Comparison of ENCODE assay signal across 17 cellular contexts in the genomic region with DNA sequence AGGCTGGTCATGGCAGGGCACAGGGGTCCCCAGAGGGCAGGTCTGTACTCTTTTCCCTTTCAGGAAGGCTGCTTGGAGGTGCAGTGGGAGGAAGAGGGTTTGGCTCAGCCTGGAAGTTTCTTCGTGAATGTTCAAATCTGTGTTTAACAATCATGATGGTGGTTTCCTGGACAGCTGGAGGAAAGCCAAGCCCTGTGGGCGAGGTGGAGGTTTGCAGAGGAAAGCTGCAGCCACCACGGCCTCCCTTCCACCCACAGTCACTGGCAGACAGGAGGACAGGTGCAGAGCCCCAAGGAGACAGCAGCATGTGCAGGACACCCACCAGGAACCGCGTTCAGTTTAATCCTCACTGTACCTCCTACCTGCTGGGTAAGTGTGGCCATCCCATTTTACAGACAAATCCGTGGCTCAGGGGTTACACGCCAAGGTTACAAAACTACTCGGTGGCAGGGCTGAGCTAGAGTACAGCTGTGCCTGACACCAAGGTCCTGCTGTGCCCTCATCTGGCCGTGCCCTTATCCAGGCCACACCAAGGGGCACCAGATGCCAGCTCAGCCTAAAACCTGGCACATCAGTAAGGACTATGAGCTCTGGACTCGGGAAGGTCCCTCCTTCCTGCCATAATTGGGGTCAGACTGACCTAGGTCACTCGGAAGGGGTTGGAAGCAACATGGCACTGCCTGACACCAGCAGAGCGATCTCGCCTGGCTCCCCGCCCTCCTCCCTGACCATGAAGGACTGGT. TPM values are rescaled to one million over a fixed set of nuclear protein-coding genes. Genes with fewer than 3 reads are reported as not detected.
DNase-seq lines count a peak whose midpoint lies in the region; ATAC-seq and TF ChIP-seq lines count a peak whose summit lies in the region.
"Had no signal": no experiment of that assay in that cellular context is flagged by ENCODE, and none has a peak within 500 bp of the region (broad histone marks: within the 10 kb centered on the region; RNA-seq: fewer than 3 reads in every experiment).

No MANE protein-coding gene starts in this region.

- H3K56ac ChIP-seq in IMR-90 (ENCODE audit: extremely low read depth, insufficient read depth, low read length) = no peak overlapping the region

- H3K36me3 ChIP-seq in IMR-90 (ENCODE audit: control insufficient read depth, insufficient read depth, low read length) (peaks cover 50% of the 10 kb centered on the region), gastrocnemius medialis (peaks cover 0 to 54% of the 10 kb centered on the region in 2 donors)

- dilution Hi-C loops in IMR-90 (cut with HindIII; ENCODE audit: low sequenced_read_pairs, unreplicated experiment) = no loop called here

- H3K4me3 ChIP-seq in IMR-90 (ENCODE audit: insufficient read depth, low read depth, low read length) (no peak overlapping the region), astrocyte of the spinal cord (ENCODE audit: low read depth, low read length) (no peak overlapping the region), gastrocnemius medialis (no peak overlapping the region)
- H3K4me3 ChIP-seq: skin epidermis, thyroid gland had no signal

- no peak overlapping the region for H4K91ac ChIP-seq in IMR-90 (ENCODE audit: insufficient read depth, low read depth, low read length)

- H3K27ac ChIP-seq in IMR-90 (ENCODE audit: insufficient read depth, low read length) (no peak overlapping the region), gastrocnemius medialis (no peak overlapping the region)
- H3K27ac ChIP-seq: 22Rv1, skin epidermis, thyroid gland had no signal

- no peaks in the 10 kb centered on the region for H3K9me1 ChIP-seq in IMR-90 (ENCODE audit: insufficient read depth, low read length)

- intact Hi-C loops in IMR-90 (cut with micrococcal nuclease) (no loop called here), gastrocnemius medialis (cut with DNase I; ENCODE audit: low total_unique reads) (no loop called here)

- no peaks in the 10 kb centered on the region for H3K9me3 ChIP-seq in IMR-90 (ENCODE audit: control insufficient read depth, insufficient read depth, low read length)
- H3K9me3 ChIP-seq in gastrocnemius medialis = no peaks in the 10 kb centered on the region
- H3K9me3 ChIP-seq: SK-N-SH, thyroid gland had no signal

- DNase-seq in NCI-H2081 (lab: John Stamatoyannopoulos, UW) (peak; percentile 23 to 56), NCI-H2081 treated with DMSO at 0.1 percent for 48 hours (lab: John Stamatoyannopoulos, UW) (no peak), IMR-90 (peak; percentile 58), astrocyte of the spinal cord (ENCODE audit: low read depth, low spot score) (peak; percentile 32), myocyte (ENCODE audit: low read depth) (peak; percentile 64), iPS-NIHi11 (ENCODE audit: low spot score) (no peak), gastrocnemius medialis (no peak), NCI-H1048 (lab: John Stamatoyannopoulos, UW) (no peak)
- DNase-seq: activated effector memory CD4-positive, alpha-beta T cell treated with Interleukin-2 at 50 U/mL for 16 hours; H9; left colon; NCI-H146; nephron progenitor cell; SK-N-SH; thyroid gland had no signal

- H3K14ac ChIP-seq in IMR-90 (replicated peaks; ENCODE audit: low read depth, low read length) = no peak overlapping the region

- no peaks in the 10 kb centered on the region for H3K27me3 ChIP-seq in IMR-90 (ENCODE audit: control insufficient read depth, insufficient read depth, low read length)
- no peaks in the 10 kb centered on the region for H3K27me3 ChIP-seq in gastrocnemius medialis
- H3K27me3 ChIP-seq: thyroid gland had no signal

- H3K4me1 ChIP-seq in IMR-90 (ENCODE audit: control insufficient read depth, insufficient read depth, low read length) = peaks cover 7% of the 10 kb centered on the region
- H3K4me1 ChIP-seq in gastrocnemius medialis = no peaks in the 10 kb centered on the region

- H4K5ac ChIP-seq in IMR-90 (ENCODE audit: low read depth, low read length) = no peak overlapping the region

- H3K18ac ChIP-seq in IMR-90 (ENCODE audit: low read depth, low read length) = no peak overlapping the region

- H3K79me1 ChIP-seq in IMR-90 (ENCODE audit: low read depth in 1 of 2, low read length in 2 of 2) = peaks cover 13 to 57% of the 10 kb centered on the region in 2 experiments

- H2BK120ac ChIP-seq in IMR-90 (ENCODE audit: low read depth, low read length) = no peak overlapping the region

- BruUV-seq in IMR-90 (replicated peaks; lab: Mats Ljungman, UMichigan) = no TSS peak

- no peak overlapping the region for H4K8ac ChIP-seq in IMR-90 (ENCODE audit: low read depth in 2 of 2, low read length in 2 of 2)

- no peak for TF ChIP-seq CTCF in IMR-90 (conservative IDR thresholded peaks at IDR 0.05; ENCODE audit: low read depth, low read length)
- no peak for TF ChIP-seq CTCF in astrocyte of the spinal cord (IDR thresholded peaks at IDR 0.05; ENCODE audit: low read depth, low read length)
- no peak for TF ChIP-seq CTCF in gastrocnemius medialis (IDR thresholded peaks at IDR 0.05 in 4 of 5, conservative IDR thresholded peaks at IDR 0.05 in 1 of 5)

- TF ChIP-seq RAD21 in IMR-90 (IDR thresholded peaks at IDR 0.05; ENCODE audit: low read length) = no peak

- H2BK20ac ChIP-seq in IMR-90 (ENCODE audit: low read depth, low read length) = no peak overlapping the region

- ATAC-seq in IMR-90 (ENCODE audit: low read depth) (no peak), gastrocnemius medialis (no peak)
- ATAC-seq: left colon had no signal

- H2BK5ac ChIP-seq in IMR-90 (ENCODE audit: low read depth, low read length, poor library complexity, severe bottlenecking) = no peak overlapping the region

- no peak overlapping the region for H2AK5ac ChIP-seq in IMR-90 (ENCODE audit: low read depth, low read length)

- in situ Hi-C loops in IMR-90 (cut with MboI; ENCODE audit: low sequenced_read_pairs) (no loop called here), astrocyte of the spinal cord (cut with HindIII; ENCODE audit: low sequenced_read_pairs) (no loop called here), gastrocnemius medialis (cut with MboI; ENCODE audit: low sequenced_read_pairs in 4 of 4) (no loop called here)

- TF ChIP-seq POLR2A in IMR-90 (IDR thresholded peaks at IDR 0.05; ENCODE audit: low read depth, low read length) (no peak), gastrocnemius medialis (IDR thresholded peaks at IDR 0.05) (no peak)

- H3K23ac ChIP-seq in IMR-90 (ENCODE audit: low read depth, low read length) = no peak overlapping the region

- H2BK15ac ChIP-seq in IMR-90 (ENCODE audit: low read depth, low read length) = no peak overlapping the region

- no peak overlapping the region for H3K9ac ChIP-seq in IMR-90 (ENCODE audit: low read depth, low read length)
- H3K9ac ChIP-seq: SK-N-SH had no signal

- no peak overlapping the region for H3K4ac ChIP-seq in IMR-90 (ENCODE audit: low read depth, low read length)

- peaks cover 36% of the 10 kb centered on the region for H4K20me1 ChIP-seq in IMR-90 (ENCODE audit: insufficient read depth, low read length)

- H2AK9ac ChIP-seq in IMR-90 (replicated peaks; ENCODE audit: low read depth, low read length, poor library complexity) = no peak overlapping the region

- 95% methylated on average over 4 of the region's 14 CpGs; no CpG with 5 or more reads in 1 of the 2 experiments for WGBS in IMR-90 (ENCODE audit: extremely low coverage in 2 of 2, insufficient read length in 1 of 2), 2 experiments

- H3K4me2 ChIP-seq in IMR-90 (ENCODE audit: low read depth, low read length) = no peak overlapping the region
- H3K4me2 ChIP-seq: SK-N-SH had no signal

- H2AFZ ChIP-seq in IMR-90 (replicated peaks; ENCODE audit: low read length, poor library complexity) = no peak overlapping the region

- POLR2A ChIA-PET in IMR-90 (lab: Charles Lee; ENCODE audit: unreplicated experiment) = no interaction called here

- CTCF ChIA-PET in IMR-90 (lab: Yijun Ruan, JAX) = no interaction called here

TF ChIP-seq in IMR-90, 13 proteins besides CTCF, POLR2A, EP300 and RAD21:
- no peak for TF ChIP-seq ELK1 (IDR thresholded peaks at IDR 0.05; ENCODE audit: borderline replicate concordance, low read depth, low read length)
- TF ChIP-seq CHD1 (IDR thresholded peaks at IDR 0.05; ENCODE audit: low read depth, low read length) = no peak
TF ChIP-seq in IMR-90: peak in this region for 0.

RNA-seq across cellular contexts. Expression of gene SUGP2, which starts 34.1 kb away (rescaled TPM):
- total RNA-seq in IMR-90 (2012; rRNA removed) (23.3 and 25.8 TPM in 2 replicates), myocyte (90.9 and 101 TPM in 2 replicates), gastrocnemius medialis (10 to 100 TPM; 24.6 to 38.2 (median 32.8) TPM)
- polyA plus RNA-seq in IMR-90 (2012; rRNA removed) = 58.5 and 69.2 TPM in 2 replicates
- 17.8 and 19.2 TPM in 2 replicates for polyA plus RNA-seq in IMR-90 (2012; cell fraction: cytosol; rRNA removed)
- 366 and 435 TPM in 2 replicates for polyA plus RNA-seq in IMR-90 (2012; cell fraction: nucleus; rRNA removed; ENCODE audit: low replicate concordance)
- polyA plus RNA-seq in myocyte (2012) = 63.8 TPM

RNA-seq across cellular contexts. Expression of gene ARMC6, which starts 34.2 kb away (rescaled TPM):
- 46.7 and 52.7 TPM in 2 replicates for total RNA-seq in IMR-90 (2012; rRNA removed)
- 41.5 and 44.7 TPM in 2 replicates for polyA plus RNA-seq in IMR-90 (2012; rRNA removed)
- polyA plus RNA-seq in IMR-90 (2012; cell fraction: cytosol; rRNA removed) = 31.4 and 45.1 TPM in 2 replicates
- polyA plus RNA-seq in IMR-90 (2012; cell fraction: nucleus; rRNA removed; ENCODE audit: low replicate concordance) = 19.1 and 45.5 TPM in 2 replicates
- total RNA-seq in myocyte = 51.4 and 55.8 TPM in 2 replicates
- polyA plus RNA-seq in myocyte (2012) = 28.6 TPM
- total RNA-seq in gastrocnemius medialis = 10 to 100 TPM; 18.2 to 35.7 (median 25.2) TPM

RNA-seq across cellular contexts. Expression of gene HOMER3, which starts 58.2 kb away (rescaled TPM):
- total RNA-seq in IMR-90 (2012; rRNA removed) = 50.8 and 53.4 TPM in 2 replicates
- polyA plus RNA-seq in IMR-90 (2012; rRNA removed) = 77.0 and 84.5 TPM in 2 replicates
- 102 and 137 TPM in 2 replicates for polyA plus RNA-seq in IMR-90 (2012; cell fraction: cytosol; rRNA removed)
- 80.0 and 184 TPM in 2 replicates for polyA plus RNA-seq in IMR-90 (2012; cell fraction: nucleus; rRNA removed; ENCODE audit: low replicate concordance)
- total RNA-seq in myocyte = 203 and 240 TPM in 2 replicates
- 139 TPM for polyA plus RNA-seq in myocyte (2012)
- 100 to 1,000 TPM in 3 of 4 donors, 10 to 100 TPM in 1; 86.2 to 202 (median 113) TPM for total RNA-seq in gastrocnemius medialis

Comparison
In these comparisons a context has a peak if more than half of its experiments do, and no peak if none do; other contexts are left out.
1. DNase-seq: peak in NCI-H2081 (2 of 2), IMR-90 (single experiment), astrocyte of the spinal cord (single experiment) and myocyte (single experiment); none in NCI-H2081 treated with DMSO at 0.1 percent for 48 hours (single experiment), iPS-NIHi11 (single experiment), gastrocnemius medialis (0 of 2) and NCI-H1048 (single experiment).